ENCODE assay signal across 16 cellular contexts in genomic region chr12:53200107-53200457, GRCh38. TPM values are rescaled to one million over a fixed set of nuclear protein-coding genes. Genes with fewer than 3 reads are reported as not detected.
DNase-seq lines count a peak whose midpoint lies in the region; ATAC-seq and TF ChIP-seq lines count a peak whose summit lies in the region.
"Had no signal": no experiment of that assay in that cellular context is flagged by ENCODE, and none has a peak within 500 bp of the region (broad histone marks: within the 10 kb centered on the region; RNA-seq: fewer than 3 reads in every experiment).

No MANE protein-coding gene starts in this region.

- H3K4me1 ChIP-seq in OCI-LY1 (ENCODE audit: insufficient read depth, low read length, severe bottlenecking): peaks cover 70% of the 10 kb centered on the region
- peaks cover 0 to 12% (median 10%) of the 10 kb centered on the region in 4 donors for H3K4me1 ChIP-seq in tibial artery

- CTCF ChIA-PET in activated CD8-positive, alpha-beta memory T cell treated with anti-CD3 and anti-CD28 coated beads, Interleukin-2, amount 10 ng/mL, durations not matched to agents 7 days and 5 days (lab: Charles Lee): interaction anchor here (0.9 to 15.5 kb wide), 12 partner anchors 10 to 121 kb away, joined by 3 to 164 read pairs (median 11); partner anchors contain the start of genes AAAS, CSAD, ESPL1 and SOAT2
- CTCF ChIA-PET in WTC11 (lab: Charles Lee): interaction anchor here (0.6 to 10.2 kb wide), 7 partner anchors 10 to 138 kb away, joined by 3 to 136 read pairs (median 12); partner anchors contain the start of genes AAAS and ESPL1

- H3K4me3 ChIP-seq in OCI-LY1 (ENCODE audit: low read depth, low read length, poor library complexity, severe bottlenecking): peak overlapping the region; percentile 20
- no peak overlapping the region for H3K4me3 ChIP-seq in tibial artery
- H3K4me3 ChIP-seq: suprapubic skin had no signal

- H3K27ac Mint-ChIP-seq in activated CD8-positive, alpha-beta memory T cell treated with anti-CD3 and anti-CD28 coated beads, Interleukin-2, amount 10 ng/mL, durations not matched to agents 7 days and 5 days: peak overlapping the region; percentile 94
- peak overlapping the region in 9 of 10 donors; percentile 75 to 98 (median 90) for H3K27ac Mint-ChIP-seq in naive thymus-derived CD8-positive, alpha-beta T cell
- H3K27ac Mint-ChIP-seq in WTC11: no peak overlapping the region

- H3K27ac ChIP-seq in OCI-LY1 (ENCODE audit: low read depth, low read length, poor library complexity, severe bottlenecking) (peak overlapping the region; percentile 87), tibial artery (no peak overlapping the region)
- H3K27ac ChIP-seq: suprapubic skin had no signal

- H3K36me3 ChIP-seq in OCI-LY1 (ENCODE audit: insufficient read depth, low read length) (no peaks in the 10 kb centered on the region), tibial artery (no peaks in the 10 kb centered on the region)
- H3K36me3 ChIP-seq: suprapubic skin had no signal

- H3K79me2 ChIP-seq in OCI-LY1 (ENCODE audit: insufficient read depth, low read length): no peaks in the 10 kb centered on the region

- H3K36me3 Mint-ChIP-seq in activated CD8-positive, alpha-beta memory T cell treated with anti-CD3 and anti-CD28 coated beads, Interleukin-2, amount 10 ng/mL, durations not matched to agents 7 days and 5 days: peaks cover 71% of the 10 kb centered on the region
- peaks cover 0 to 58% (median 13%) of the 10 kb centered on the region in 3 donors for H3K36me3 Mint-ChIP-seq in naive thymus-derived CD8-positive, alpha-beta T cell
- H3K36me3 Mint-ChIP-seq in WTC11: no peaks in the 10 kb centered on the region

- ATAC-seq in activated CD8-positive, alpha-beta memory T cell treated with anti-CD3 and anti-CD28 coated beads, Interleukin-2, amount 10 ng/mL, durations not matched to agents 7 days and 5 days: peak; percentile 13
- ATAC-seq in GM21717 (IDR thresholded peaks at IDR 0.05; ENCODE audit: unreplicated experiment): peak; percentile 10
- ATAC-seq in naive thymus-derived CD8-positive, alpha-beta T cell: no peak
- no peak for ATAC-seq in WTC11
- ATAC-seq: left cardiac atrium had no signal

- no peaks in the 10 kb centered on the region for H3K9me3 Mint-ChIP-seq in activated CD8-positive, alpha-beta memory T cell treated with anti-CD3 and anti-CD28 coated beads, Interleukin-2, amount 10 ng/mL, durations not matched to agents 7 days and 5 days (ENCODE audit: low read depth)
- no peaks in the 10 kb centered on the region for H3K9me3 Mint-ChIP-seq in naive thymus-derived CD8-positive, alpha-beta T cell
- no peaks in the 10 kb centered on the region for H3K9me3 Mint-ChIP-seq in WTC11

- peaks cover 80% of the 10 kb centered on the region for H3K4me1 Mint-ChIP-seq in activated CD8-positive, alpha-beta memory T cell treated with anti-CD3 and anti-CD28 coated beads, Interleukin-2, amount 10 ng/mL, durations not matched to agents 7 days and 5 days
- H3K4me1 Mint-ChIP-seq in naive thymus-derived CD8-positive, alpha-beta T cell: peaks cover 47 to 83% (median 74%) of the 10 kb centered on the region in 4 donors
- H3K4me1 Mint-ChIP-seq in WTC11: no peaks in the 10 kb centered on the region

- H3K9me3 ChIP-seq in OCI-LY1 (ENCODE audit: low read length): no peaks in the 10 kb centered on the region
- no peaks in the 10 kb centered on the region for H3K9me3 ChIP-seq in tibial artery
- H3K9me3 ChIP-seq: suprapubic skin had no signal

- intact Hi-C loops in tibial artery (cut with DNase I; ENCODE audit: low total_unique reads): no loop called here

- POLR2A ChIA-PET in naive thymus-derived CD8-positive, alpha-beta T cell (lab: Charles Lee): interaction anchor here (0.5 to 18.3 kb wide), 8 partner anchors 12 to 177 kb away, joined by 3 to 338 read pairs (median 4); partner anchors contain the start of genes CSAD, PFDN5, SOAT2 and ZNF740
- POLR2A ChIA-PET in WTC11 (lab: Charles Lee): no interaction called here

- no peaks in the 10 kb centered on the region for H3K9me2 ChIP-seq in OCI-LY1 (ENCODE audit: low read depth, low read length)

- H3K27me3 Mint-ChIP-seq in activated CD8-positive, alpha-beta memory T cell treated with anti-CD3 and anti-CD28 coated beads, Interleukin-2, amount 10 ng/mL, durations not matched to agents 7 days and 5 days: no peaks in the 10 kb centered on the region
- H3K27me3 Mint-ChIP-seq in naive thymus-derived CD8-positive, alpha-beta T cell: no peaks in the 10 kb centered on the region
- H3K27me3 Mint-ChIP-seq in WTC11 (ENCODE audit: low read depth): peaks cover 57% of the 10 kb centered on the region

- no peak overlapping the region for H2AFZ ChIP-seq in OCI-LY1 (ENCODE audit: low read length)

- no peak for DNase-seq in activated CD8-positive, alpha-beta memory T cell treated with anti-CD3 and anti-CD28 coated beads, Interleukin-2, amount 10 ng/mL, durations not matched to agents 7 days and 5 days
- no peak for DNase-seq in activated CD8-positive, alpha-beta memory T cell treated with anti-CD3 and anti-CD28 coated beads, Interleukin-2, amount 50 U/mL, for 48 hours
- no peak for DNase-seq in naive thymus-derived CD8-positive, alpha-beta T cell
- DNase-seq in MV-4-11 (lab: John Stamatoyannopoulos, UW) (no peak), tibial artery (no peak), WTC11 (ENCODE audit: low spot score) (no peak)
- DNase-seq: left cardiac atrium, NCI-H69, nucleus accumbens, T-helper 9 cell had no signal

- no peaks in the 10 kb centered on the region for H3K27me3 ChIP-seq in OCI-LY1 (ENCODE audit: insufficient read depth, low read length)
- no peaks in the 10 kb centered on the region for H3K27me3 ChIP-seq in tibial artery
- H3K27me3 ChIP-seq: suprapubic skin had no signal

- no peaks in the 10 kb centered on the region for H3F3A ChIP-seq in OCI-LY1 (ENCODE audit: insufficient read depth, low read length)

- no peaks in the 10 kb centered on the region for H4K20me1 ChIP-seq in OCI-LY1 (ENCODE audit: insufficient read depth, low read length)

- peak overlapping the region; percentile 76 for H3K4me3 Mint-ChIP-seq in activated CD8-positive, alpha-beta memory T cell treated with anti-CD3 and anti-CD28 coated beads, Interleukin-2, amount 10 ng/mL, durations not matched to agents 7 days and 5 days
- H3K4me3 Mint-ChIP-seq in naive thymus-derived CD8-positive, alpha-beta T cell: peak overlapping the region; percentile 58 to 82 (median 76)
- no peak overlapping the region for H3K4me3 Mint-ChIP-seq in WTC11

- peak overlapping the region; percentile 48 for H3K4me2 ChIP-seq in OCI-LY1 (ENCODE audit: low read length)

- H3K9ac ChIP-seq in OCI-LY1 (ENCODE audit: low read length): peak overlapping the region; percentile 0; the same call in 1 of the 2 replicates

- no peak for TF ChIP-seq CTCF in OCI-LY1 (IDR thresholded peaks at IDR 0.05; ENCODE audit: low read length)
- no peak for TF ChIP-seq CTCF in tibial artery (IDR thresholded peaks at IDR 0.05)
- no peak for TF ChIP-seq CTCF in WTC11 (IDR thresholded peaks at IDR 0.05)

TF ChIP-seq in WTC11, 78 proteins besides CTCF, POLR2A, EP300 and RAD21 (continues in another document):
- TF ChIP-seq PREB (CRISPR knock-in tag; IDR thresholded peaks at IDR 0.05; ENCODE audit: borderline replicate concordance): no peak
- no peak for TF ChIP-seq NR2C2 (CRISPR knock-in tag; IDR thresholded peaks at IDR 0.05)
- no peak for TF ChIP-seq ZNF423 (CRISPR knock-in tag; IDR thresholded peaks at IDR 0.05)
- TF ChIP-seq RORB (CRISPR knock-in tag; IDR thresholded peaks at IDR 0.05): no peak
- no peak for TF ChIP-seq PRRX2 (CRISPR knock-in tag; IDR thresholded peaks at IDR 0.05)
- no peak for TF ChIP-seq FOXK1 (CRISPR knock-in tag; IDR thresholded peaks at IDR 0.05)
- no peak for TF ChIP-seq USF1 (CRISPR knock-in tag; IDR thresholded peaks at IDR 0.05)

RNA-seq across cellular contexts. Expression of gene ITGB7, which starts 7.0 kb away (rescaled TPM):
- 100 to 1,000 TPM; 567 to 729 TPM for total RNA-seq in activated CD8-positive, alpha-beta memory T cell treated with anti-CD3 and anti-CD28 coated beads, Interleukin-2, amount 10 ng/mL, durations not matched to agents 7 days and 5 days
- total RNA-seq in naive thymus-derived CD8-positive, alpha-beta T cell: 100 to 1,000 TPM; 353 to 362 TPM
- 100 to 1,000 TPM; 202 to 219 (median 206) TPM for polyA plus RNA-seq in naive thymus-derived CD8-positive, alpha-beta T cell
- total RNA-seq in WTC11 (2021): 0.90 to 1.4 TPM (median 1.1 TPM) in 3 replicates
- total RNA-seq: cerebellum, fibroblast of villous mesenchyme, M059J had no signal

RNA-seq across cellular contexts. Expression of gene CSAD, which starts 19.4 kb away (rescaled TPM):
- 10 to 100 TPM; 19.6 to 28.1 TPM for total RNA-seq in activated CD8-positive, alpha-beta memory T cell treated with anti-CD3 and anti-CD28 coated beads, Interleukin-2, amount 10 ng/mL, durations not matched to agents 7 days and 5 days
- 10 to 100 TPM; 50.8 to 53.4 TPM for total RNA-seq in naive thymus-derived CD8-positive, alpha-beta T cell
- polyA plus RNA-seq in naive thymus-derived CD8-positive, alpha-beta T cell: 1 to 10 TPM; 1.1 to 1.3 (median 1.2) TPM
- 11.5 to 12.6 TPM (median 12.3 TPM) in 3 replicates for total RNA-seq in WTC11 (2021)

RNA-seq across cellular contexts. Expression of gene ZNF740, which starts 19.6 kb away (rescaled TPM):
- 10 to 100 TPM; 35.8 to 47.0 TPM for total RNA-seq in activated CD8-positive, alpha-beta memory T cell treated with anti-CD3 and anti-CD28 coated beads, Interleukin-2, amount 10 ng/mL, durations not matched to agents 7 days and 5 days
- 100 to 1,000 TPM; 112 to 113 TPM for total RNA-seq in naive thymus-derived CD8-positive, alpha-beta T cell
- 1 to 10 TPM; 2.8 to 3.5 (median 3.1) TPM for polyA plus RNA-seq in naive thymus-derived CD8-positive, alpha-beta T cell
- total RNA-seq in WTC11 (2021): 26.6 to 36.6 TPM (median 36.1 TPM) in 3 replicates

RNA-seq across cellular contexts. Expression of gene RARG, which starts 31.9 kb away (rescaled TPM):
- total RNA-seq in activated CD8-positive, alpha-beta memory T cell treated with anti-CD3 and anti-CD28 coated beads, Interleukin-2, amount 10 ng/mL, durations not matched to agents 7 days and 5 days: 10 to 100 TPM; 29.4 to 38.8 TPM
- 10 to 100 TPM; 57.8 to 60.4 TPM for total RNA-seq in naive thymus-derived CD8-positive, alpha-beta T cell
- polyA plus RNA-seq in naive thymus-derived CD8-positive, alpha-beta T cell: 10 to 100 TPM in 1 of 3 donors, 1 to 10 TPM in 2; 1.6 to 12.7 (median 3.8) TPM
- 68.1 to 77.2 TPM (median 69.7 TPM) in 3 replicates for total RNA-seq in WTC11 (2021)

Comparison
In these comparisons a context has a peak if more than half of its experiments do, and no peak if none do; other contexts are left out.
1. ATAC-seq: peak in activated CD8-positive, alpha-beta memory T cell treated with anti-CD3 and anti-CD28 coated beads, Interleukin-2, amount 10 ng/mL, durations not matched to agents 7 days and 5 days (single experiment) and GM21717 (single experiment); none in naive thymus-derived CD8-positive, alpha-beta T cell (0 of 2) and WTC11 (single experiment).
2. RNA of gene ITGB7, which starts 7.0 kb away (total RNA-seq): 567 to 729 TPM in activated CD8-positive, alpha-beta memory T cell treated with anti-CD3 and anti-CD28 coated beads, Interleukin-2, amount 10 ng/mL, durations not matched to agents 7 days and 5 days and 353 to 362 TPM in naive thymus-derived CD8-positive, alpha-beta T cell; 0.90 to 1.4 TPM in WTC11; every median in the first group is over 100 times any median in the second.